ENCODE assay signal across 9 cellular contexts in genomic region chr7:69932034-69932628, GRCh38.
DNase-seq lines count a peak whose midpoint lies in the region; ATAC-seq and TF ChIP-seq lines count a peak whose summit lies in the region.
"Had no signal": no experiment of that assay in that cellular context is flagged by ENCODE, and none has a peak within 500 bp of the region (broad histone marks: within the 10 kb centered on the region; RNA-seq: fewer than 3 reads in every experiment).

No MANE protein-coding gene starts in this region.

- H3K9me3 Mint-ChIP-seq in H9 (no peaks in the 10 kb centered on the region), Calu3 (ENCODE audit: low read depth, unreplicated experiment) (peaks cover 10% of the 10 kb centered on the region)

- no peak overlapping the region for H3K4ac ChIP-seq in H9 (ENCODE audit: low read depth, low read length)

- no peak overlapping the region for H4K8ac ChIP-seq in H9 (replicated peaks; ENCODE audit: insufficient read length, low read depth, low read length)

- TF ChIP-seq CTCF in AG04449 (IDR thresholded peaks at IDR 0.05; ENCODE audit: insufficient read depth, low read length, missing control alignments) (peak; percentile 73), H9 (conservative IDR thresholded peaks at IDR 0.05) (peak; percentile 83), OCI-LY3 (IDR thresholded peaks at IDR 0.05; ENCODE audit: low read depth, low read length) (peak; percentile 36), foreskin fibroblast (IDR thresholded peaks at IDR 0.05; ENCODE audit: low read depth, low read length) (peak; percentile 49), psoas muscle (IDR thresholded peaks at IDR 0.05) (peak; percentile 53), Calu3 (IDR thresholded peaks at IDR 0.05; ENCODE audit: unreplicated experiment) (no peak)

- no peak overlapping the region for H3K9ac ChIP-seq in H9 (ENCODE audit: extremely low read depth, insufficient read length, low read length)
- H3K9ac ChIP-seq in OCI-LY3 (ENCODE audit: low read length): no peak overlapping the region

- no peak overlapping the region for H3K18ac ChIP-seq in H9 (ENCODE audit: insufficient read length, low read depth, low read length)

- H3K9me3 ChIP-seq in H9 (ENCODE audit: control insufficient read depth, low read depth, low read length) (no peaks in the 10 kb centered on the region), OCI-LY3 (ENCODE audit: insufficient read depth, low read length) (no peaks in the 10 kb centered on the region), psoas muscle (no peaks in the 10 kb centered on the region)

- H2BK120ac ChIP-seq in H9 (ENCODE audit: low read depth, low read length, poor library complexity, severe bottlenecking): no peak overlapping the region

- no peak overlapping the region for H3T11ph ChIP-seq in H9 (ENCODE audit: low read length)

- H2BK12ac ChIP-seq in H9 (ENCODE audit: insufficient read length, low read depth, low read length): no peak overlapping the region

- CTCF ChIA-PET in AG04449 (lab: Yijun Ruan, JAX): interaction anchor here (0.6 to 1.7 kb wide), 43 partner anchors 9 to 1758 kb away, joined by 3 to 12 read pairs (median 3); no protein-coding TSS in a partner anchor
- CTCF ChIA-PET in Calu3 (lab: Charles Lee): no interaction called here

- H3K56ac ChIP-seq in H9 (ENCODE audit: insufficient read length, low read depth, low read length): no peak overlapping the region

- no peak overlapping the region for H3K14ac ChIP-seq in H9 (ENCODE audit: insufficient read depth, low read length)

- POLR2A ChIA-PET in AG04449 (lab: Yijun Ruan, JAX): no interaction called here

- no peak overlapping the region for H4K91ac ChIP-seq in H9 (ENCODE audit: insufficient read length, low read depth, low read length)

- H3K4me1 Mint-ChIP-seq in H9 (peaks cover 3 to 4% of the 10 kb centered on the region in 2 experiments; a peak in 3 of 4 replicates), Calu3 (ENCODE audit: low read depth, unreplicated experiment) (no peaks in the 10 kb centered on the region)
- H3K4me1 Mint-ChIP-seq: activated naive CD8-positive, alpha-beta T cell treated with anti-CD3 and anti-CD28 coated beads, Interleukin-2, amount 10 ng/mL, durations not matched to agents 7 days and 5 days had no signal

- H3K4me1 ChIP-seq in H9 (ENCODE audit: insufficient read depth, low read length) (no peaks in the 10 kb centered on the region), OCI-LY3 (ENCODE audit: low read length) (no peaks in the 10 kb centered on the region), psoas muscle (no peaks in the 10 kb centered on the region)

- intact Hi-C loops in psoas muscle (cut with DNase I) (no loop called here), Calu3 (cut with micrococcal nuclease; ENCODE audit: unreplicated experiment) (no loop called here)

- WGBS in H9 (ENCODE audit: extremely low coverage, insufficient read length, low lambda C conversion rate): no CpG with 5 or more reads among the region's 2 CpGs
- 74 to 81% (median 76%) methylated on average over 2 of the region's 2 CpGs for WGBS in psoas muscle, 3 donors

- no peak overlapping the region for H2BK15ac ChIP-seq in H9 (ENCODE audit: low read depth, low read length)

- H3K4me3 Mint-ChIP-seq in H9 (no peak overlapping the region), Calu3 (ENCODE audit: low read depth, unreplicated experiment) (no peak overlapping the region)
- H3K4me3 Mint-ChIP-seq: activated naive CD8-positive, alpha-beta T cell treated with anti-CD3 and anti-CD28 coated beads, Interleukin-2, amount 10 ng/mL, durations not matched to agents 7 days and 5 days had no signal

- no peak overlapping the region for H2AFZ ChIP-seq in H9 (ENCODE audit: low read length)
- no peak overlapping the region for H2AFZ ChIP-seq in OCI-LY3 (ENCODE audit: low read depth, low read length)

- BruUV-seq in Calu3 (replicated peaks; lab: Mats Ljungman, UMichigan): no TSS peak

- no peaks in the 10 kb centered on the region for H3K27me3 ChIP-seq in H9 (ENCODE audit: insufficient read depth, low read length)
- no peaks in the 10 kb centered on the region for H3K27me3 ChIP-seq in OCI-LY3 (ENCODE audit: low read depth, low read length)
- no peaks in the 10 kb centered on the region for H3K27me3 ChIP-seq in psoas muscle (ENCODE audit: insufficient read depth in 3 of 3, low read length in 2 of 3)

- no peak for ATAC-seq in psoas muscle
- ATAC-seq in HG03439 (IDR thresholded peaks at IDR 0.05; ENCODE audit: unreplicated experiment): no peak
- ATAC-seq in GM21360 (IDR thresholded peaks at IDR 0.05; ENCODE audit: unreplicated experiment): no peak

- H4K5ac ChIP-seq in H9 (ENCODE audit: insufficient read length, low read depth, low read length): no peak overlapping the region

- no peak overlapping the region for H3K27ac ChIP-seq in H9 (ENCODE audit: insufficient read length, low read depth, low read length)
- no peak overlapping the region for H3K27ac ChIP-seq in OCI-LY3 (ENCODE audit: low read length)
- no peak overlapping the region for H3K27ac ChIP-seq in psoas muscle

- H2BK5ac ChIP-seq in H9 (ENCODE audit: insufficient read length, low read length): no peak overlapping the region

- H3K36me3 Mint-ChIP-seq in H9 (ENCODE audit: insufficient read depth in 1 of 3, low read depth in 3 of 3): no peaks in the 10 kb centered on the region
- H3K36me3 Mint-ChIP-seq in Calu3 (ENCODE audit: insufficient read depth, unreplicated experiment): no peaks in the 10 kb centered on the region
- H3K36me3 Mint-ChIP-seq: activated naive CD8-positive, alpha-beta T cell treated with anti-CD3 and anti-CD28 coated beads, Interleukin-2, amount 10 ng/mL, durations not matched to agents 7 days and 5 days had no signal

- H3K23ac ChIP-seq in H9 (ENCODE audit: insufficient read length, low read depth, low read length): no peak overlapping the region

- no peak overlapping the region for H3K4me3 ChIP-seq in AG04449 (ENCODE audit: low read depth, low read length)
- no peak overlapping the region for H3K4me3 ChIP-seq in OCI-LY3 (ENCODE audit: low read length)
- no peak overlapping the region for H3K4me3 ChIP-seq in foreskin fibroblast (ENCODE audit: low read depth in 1 of 2, low read length in 2 of 2)
- no peak overlapping the region for H3K4me3 ChIP-seq in psoas muscle

- H3K79me2 ChIP-seq in H9 (ENCODE audit: insufficient read depth, low read length) (no peaks in the 10 kb centered on the region), OCI-LY3 (ENCODE audit: low read length) (no peaks in the 10 kb centered on the region)

- H3K23me2 ChIP-seq in H9 (ENCODE audit: insufficient read length, low read depth, low read length, poor library complexity, severe bottlenecking): no peaks in the 10 kb centered on the region

- H2BK20ac ChIP-seq in H9 (ENCODE audit: low read depth, low read length, poor library complexity, severe bottlenecking): no peak overlapping the region

- H3K79me1 ChIP-seq in H9 (ENCODE audit: insufficient read depth, low read depth, low read length, poor library complexity, severe bottlenecking): no peaks in the 10 kb centered on the region

- H4K20me1 ChIP-seq in H9 (ENCODE audit: control insufficient read depth, insufficient read depth, insufficient read length): no peaks in the 10 kb centered on the region
- H4K20me1 ChIP-seq in OCI-LY3 (ENCODE audit: insufficient read depth, low read length): no peaks in the 10 kb centered on the region

- H3K4me2 ChIP-seq in H9 (ENCODE audit: insufficient read depth, insufficient read length, low read length): no peak overlapping the region
- no peak overlapping the region for H3K4me2 ChIP-seq in OCI-LY3 (ENCODE audit: low read length)

- H3K36me3 ChIP-seq in OCI-LY3 (replicated peaks; ENCODE audit: low read depth, low read length) (no peaks in the 10 kb centered on the region), psoas muscle (ENCODE audit: insufficient read depth in 1 of 2, low read depth in 1 of 2) (no peaks in the 10 kb centered on the region)

- H3K27ac Mint-ChIP-seq in H9 (no peak overlapping the region), Calu3 (ENCODE audit: unreplicated experiment) (no peak overlapping the region)
- H3K27ac Mint-ChIP-seq: activated naive CD8-positive, alpha-beta T cell treated with anti-CD3 and anti-CD28 coated beads, Interleukin-2, amount 10 ng/mL, durations not matched to agents 7 days and 5 days had no signal

- H2AK5ac ChIP-seq in H9 (ENCODE audit: insufficient read length, low read length): no peak overlapping the region

- DNase-seq in AG04449 (ENCODE audit: low read depth, low spot score) (peak; percentile 14), H9 (no peak), foreskin fibroblast (peak in 1 of 2 donors; percentile 45), psoas muscle (no peak), Calu3 (no peak)
- DNase-seq: activated naive CD8-positive, alpha-beta T cell treated with anti-CD3 and anti-CD28 coated beads, Interleukin-2, amount 10 ng/mL, durations not matched to agents 7 days and 5 days had no signal

- H3K27me3 Mint-ChIP-seq in H9 (ENCODE audit: low read depth): no peaks in the 10 kb centered on the region; the same call in 1 of the 2 replicates
- no peaks in the 10 kb centered on the region for H3K27me3 Mint-ChIP-seq in Calu3 (ENCODE audit: unreplicated experiment)
